ENCODE assay signal across 9 cellular contexts in genomic region chr17:5500247-5500803, GRCh38. TPM values are rescaled to one million over a fixed set of nuclear protein-coding genes. Genes with fewer than 3 reads are reported as not detected.
DNase-seq lines count a peak whose midpoint lies in the region; ATAC-seq, FAIRE-seq and TF ChIP-seq lines count a peak whose summit lies in the region.
"Had no signal": no experiment of that assay in that cellular context is flagged by ENCODE, and none has a peak within 500 bp of the region (broad histone marks: within the 10 kb centered on the region; RNA-seq: fewer than 3 reads in every experiment).

No MANE protein-coding gene starts in this region.

- TF ChIP-seq POLR2A in esophagus squamous epithelium (IDR thresholded peaks at IDR 0.05), result no peak

- FAIRE-seq in pancreas (lab: Jason Lieb, UNC), result no peak

- CTCF ChIA-PET in GM10248 (lab: Yijun Ruan, JAX), result interaction anchor here (1.2 to 1.5 kb wide), 2 partner anchors 9 to 61 kb away, joined by 4 read pairs; partner anchors contain the start of gene C1QBP

- POLR2A ChIA-PET in GM10248 (lab: Yijun Ruan, JAX), result interaction anchor here (0.6 kb wide), 1 partner anchor 27 kb away, joined by 3 read pairs; no protein-coding TSS in a partner anchor

- ATAC-seq in pancreas, result peak in 1 of 4 donors; percentile 14

- H3K4me3 ChIP-seq in SJSA1 (peak overlapping the region; percentile 53), esophagus squamous epithelium (peak overlapping the region; percentile 35 to 76 (median 55)), pancreas (peak overlapping the region; percentile 12 to 56 (median 28))

- 4 to 8% methylated on average over 20 to 27 of the region's 38 CpGs for WGBS in esophagus squamous epithelium, 2 donors
- WGBS in pancreas, 2 donors, result 1 to 3% methylated on average over 24 to 38 of the region's 38 CpGs

- no peak for TF ChIP-seq CTCF in GM10248 (IDR thresholded peaks at IDR 0.05; ENCODE audit: control extremely low read depth, extremely low read depth, low read depth, missing control alignments)
- no peak for TF ChIP-seq CTCF in esophagus squamous epithelium (IDR thresholded peaks at IDR 0.05)
- no peak for TF ChIP-seq CTCF in pancreas (IDR thresholded peaks at IDR 0.05)

- H3K36me3 ChIP-seq in SJSA1 (no peaks in the 10 kb centered on the region), esophagus squamous epithelium (peaks cover 0 to 8% (median 0%) of the 10 kb centered on the region in 3 donors), pancreas (no peaks in the 10 kb centered on the region)

- DNase-seq in GM10248 (ENCODE audit: extremely low spot score) (peak; percentile 38), SJSA1 (ENCODE audit: low read depth in 1 of 2, low spot score in 2 of 2) (peak in 1 of 2 experiments; percentile 4), esophagus squamous epithelium (lab: John Stamatoyannopoulos, UW) (no peak), pancreas (no peak), RKO (ENCODE audit: low spot score) (no peak), SKM-1 (lab: John Stamatoyannopoulos, UW; ENCODE audit: unreplicated experiment) (no peak), NCI-H526 treated with DMSO at 0.1 percent for 48 hours (lab: John Stamatoyannopoulos, UW) (no peak), NCI-H2081 (lab: John Stamatoyannopoulos, UW) (no peak)

- no peaks in the 10 kb centered on the region for H3K27me3 ChIP-seq in SJSA1 (replicated peaks)
- peaks cover 0 to 25% (median 0%) of the 10 kb centered on the region in 4 donors for H3K27me3 ChIP-seq in esophagus squamous epithelium
- H3K27me3 ChIP-seq in pancreas, result peaks cover 0 to 3% (median 0%) of the 10 kb centered on the region in 4 donors

- peaks cover 10% of the 10 kb centered on the region for H3K4me1 ChIP-seq in SJSA1 (replicated peaks)
- H3K4me1 ChIP-seq in esophagus squamous epithelium, result peaks cover 7 to 20% (median 8%) of the 10 kb centered on the region in 3 donors
- no peaks in the 10 kb centered on the region for H3K4me1 ChIP-seq in pancreas

- H3K27ac ChIP-seq in SJSA1 (no peak overlapping the region), esophagus squamous epithelium (peak overlapping the region in 2 of 4 donors; percentile 45 to 68), pancreas (no peak overlapping the region)
- H3K27ac ChIP-seq: neutrophil had no signal

- H3K9me3 ChIP-seq in SJSA1 (replicated peaks) (no peaks in the 10 kb centered on the region), esophagus squamous epithelium (no peaks in the 10 kb centered on the region), pancreas (no peaks in the 10 kb centered on the region)
- H3K9me3 ChIP-seq: neutrophil had no signal

- intact Hi-C loops in esophagus squamous epithelium (cut with DNase I) (no loop called here), pancreas (cut with DNase I) (no loop called here)

RNA-seq across cellular contexts. Expression of gene MIS12, which starts 14.0 kb away (rescaled TPM):
- total RNA-seq in SJSA1 (2014; rRNA removed; shearing (Covaris generic)), result 31.1 and 46.3 TPM in 2 replicates
- total RNA-seq in esophagus squamous epithelium (10 to 100 TPM in 3 of 4 donors, 1 to 10 TPM in 1; 6.2 to 28.8 (median 14.8) TPM), pancreas (10 to 100 TPM in 1 of 6 donors, 1 to 10 TPM in 5; 4.9 to 10.2 (median 7.5) TPM)
- polyA plus RNA-seq in pancreas, result 10 to 100 TPM in 1 of 2 donors, 1 to 10 TPM in 1; 9.4 to 12.0 TPM

RNA-seq across cellular contexts. Expression of gene DERL2, which starts 14.3 kb away (rescaled TPM):
- 35.4 and 78.9 TPM in 2 replicates for total RNA-seq in SJSA1 (2014; rRNA removed; shearing (Covaris generic))
- 10 to 100 TPM; 28.2 to 48.8 (median 38.1) TPM for total RNA-seq in esophagus squamous epithelium
- 10 to 100 TPM; 44.8 to 54.9 (median 47.3) TPM for total RNA-seq in pancreas
- polyA plus RNA-seq in pancreas, result 10 to 100 TPM; 67.2 to 77.6 TPM

RNA-seq across cellular contexts. Expression of gene DHX33, which starts 31.5 kb away (rescaled TPM):
- 2.3 and 5.7 TPM in 2 replicates for total RNA-seq in SJSA1 (2014; rRNA removed; shearing (Covaris generic))
- total RNA-seq in esophagus squamous epithelium (10 to 100 TPM in 2 of 4 donors, 1 to 10 TPM in 2; 5.2 to 13.9 (median 8.8) TPM), pancreas (1 to 10 TPM; 4.2 to 7.2 (median 6.4) TPM)
- 1 to 10 TPM; 4.6 to 4.8 TPM for polyA plus RNA-seq in pancreas
